8 cellular contexts compared by ENCODE assay signal in genomic region chr6:44224154-44224977, GRCh38. TPM values are rescaled to one million over a fixed set of nuclear protein-coding genes. Genes with fewer than 3 reads are reported as not detected.
DNase-seq lines count a peak whose midpoint lies in the region; ATAC-seq and TF ChIP-seq lines count a peak whose summit lies in the region.

No MANE protein-coding gene starts in this region.

- no peaks in the 10 kb centered on the region for H3K36me3 Mint-ChIP-seq in activated CD8-positive, alpha-beta memory T cell treated with anti-CD3 and anti-CD28 coated beads, Interleukin-2, amount 10 ng/mL, durations not matched to agents 7 days and 5 days
- H3K36me3 Mint-ChIP-seq in IgD-negative memory B cell, result no peaks in the 10 kb centered on the region
- H3K36me3 Mint-ChIP-seq in activated T-helper 2 cell treated with anti-CD3 and anti-CD28 coated beads, Interferon-gamma antibody, Interleukin-2, Interleukin-4, amounts not matched to agents 10 μg/mL and 5 μg/mL and 100 μg/mL, durations not matched to agents 14 hours and 24 hours and 36 hours (ENCODE audit: low read depth), result peaks cover 27% of the 10 kb centered on the region
- peaks cover 5 to 16% of the 10 kb centered on the region in 2 donors for H3K36me3 Mint-ChIP-seq in stimulated activated naive B cell treated with anti-CD40 and anti-IgM and Interleukin-4, amounts not matched to agents 10 μg/mL and 1 μg/mL and 100 μg/mL, for 72 hours

- H3K79me2 ChIP-seq in hepatocyte, result peaks cover 8% of the 10 kb centered on the region

- H3K4me2 ChIP-seq in hepatocyte, result peak overlapping the region; percentile 100

- no peaks in the 10 kb centered on the region for H3K27me3 ChIP-seq in hepatocyte

- DNase-seq in activated CD8-positive, alpha-beta memory T cell treated with anti-CD3 and anti-CD28 coated beads, Interleukin-2, amount 10 ng/mL, durations not matched to agents 7 days and 5 days, result no peak
- DNase-seq in activated CD8-positive, alpha-beta memory T cell treated with anti-CD3 and anti-CD28 coated beads for 24 hours, result no peak
- DNase-seq in activated T-helper 2 cell treated with anti-CD3 and anti-CD28 coated beads, Interferon-gamma antibody, Interleukin-2, Interleukin-4, amounts not matched to agents 10 μg/mL and 5 μg/mL and 100 μg/mL, durations not matched to agents 14 hours and 24 hours and 36 hours (ENCODE audit: low spot score), result no peak
- DNase-seq in hepatocyte (ENCODE audit: low spot score), result no peak
- no peak for DNase-seq in stimulated activated naive B cell treated with anti-CD40 and anti-IgM and Interleukin-4, amounts not matched to agents 10 μg/mL and 1 μg/mL and 100 μg/mL, for 72 hours

- peak overlapping the region; percentile 77 for H3K4me3 Mint-ChIP-seq in activated CD8-positive, alpha-beta memory T cell treated with anti-CD3 and anti-CD28 coated beads, Interleukin-2, amount 10 ng/mL, durations not matched to agents 7 days and 5 days
- H3K4me3 Mint-ChIP-seq in IgD-negative memory B cell, result peak overlapping the region; percentile 80 to 93 (median 86)
- H3K4me3 Mint-ChIP-seq in activated T-helper 2 cell treated with anti-CD3 and anti-CD28 coated beads, Interferon-gamma antibody, Interleukin-2, Interleukin-4, amounts not matched to agents 10 μg/mL and 5 μg/mL and 100 μg/mL, durations not matched to agents 14 hours and 24 hours and 36 hours (ENCODE audit: low read depth), result peak overlapping the region; percentile 88
- peak overlapping the region; percentile 81 to 84 for H3K4me3 Mint-ChIP-seq in stimulated activated naive B cell treated with anti-CD40 and anti-IgM and Interleukin-4, amounts not matched to agents 10 μg/mL and 1 μg/mL and 100 μg/mL, for 72 hours

- H4K20me1 ChIP-seq in hepatocyte (ENCODE audit: insufficient read depth, poor library complexity, severe bottlenecking), result no peaks in the 10 kb centered on the region

- 22% methylated on average over 6 of the region's 6 CpGs for WGBS in hepatocyte (ENCODE audit: low lambda C conversion rate, missing lambda C conversion rate)

- TF ChIP-seq CTCF in hepatocyte (IDR thresholded peaks at IDR 0.05; ENCODE audit: poor library complexity), result no peak

- no peaks in the 10 kb centered on the region for H3K36me3 ChIP-seq in hepatocyte (replicated peaks; ENCODE audit: insufficient read depth, low read depth)

- intact Hi-C loops in activated T-helper 2 cell treated with anti-CD3 and anti-CD28 coated beads, Interferon-gamma antibody, Interleukin-2, Interleukin-4, amounts not matched to agents 10 μg/mL and 5 μg/mL and 100 μg/mL, durations not matched to agents 14 hours and 24 hours and 36 hours (cut with micrococcal nuclease), result loop anchor here (1.0 kb wide), 3 partner anchors 9 to 22 kb away; no protein-coding TSS in a partner anchor

- H3K27ac Mint-ChIP-seq in activated CD8-positive, alpha-beta memory T cell treated with anti-CD3 and anti-CD28 coated beads, Interleukin-2, amount 10 ng/mL, durations not matched to agents 7 days and 5 days, result peak overlapping the region; percentile 71
- H3K27ac Mint-ChIP-seq in IgD-negative memory B cell, result peak overlapping the region in 1 of 3 donors; percentile 22
- peak overlapping the region; percentile 77 for H3K27ac Mint-ChIP-seq in activated T-helper 2 cell treated with anti-CD3 and anti-CD28 coated beads, Interferon-gamma antibody, Interleukin-2, Interleukin-4, amounts not matched to agents 10 μg/mL and 5 μg/mL and 100 μg/mL, durations not matched to agents 14 hours and 24 hours and 36 hours
- H3K27ac Mint-ChIP-seq in stimulated activated naive B cell treated with anti-CD40 and anti-IgM and Interleukin-4, amounts not matched to agents 10 μg/mL and 1 μg/mL and 100 μg/mL, for 72 hours, result peak overlapping the region; percentile 37

- peaks cover 34% of the 10 kb centered on the region for H3K4me1 Mint-ChIP-seq in activated CD8-positive, alpha-beta memory T cell treated with anti-CD3 and anti-CD28 coated beads, Interleukin-2, amount 10 ng/mL, durations not matched to agents 7 days and 5 days
- peaks cover 0 to 19% (median 13%) of the 10 kb centered on the region in 3 donors for H3K4me1 Mint-ChIP-seq in IgD-negative memory B cell
- peaks cover 34% of the 10 kb centered on the region for H3K4me1 Mint-ChIP-seq in activated T-helper 2 cell treated with anti-CD3 and anti-CD28 coated beads, Interferon-gamma antibody, Interleukin-2, Interleukin-4, amounts not matched to agents 10 μg/mL and 5 μg/mL and 100 μg/mL, durations not matched to agents 14 hours and 24 hours and 36 hours (ENCODE audit: low read depth)
- H3K4me1 Mint-ChIP-seq in stimulated activated naive B cell treated with anti-CD40 and anti-IgM and Interleukin-4, amounts not matched to agents 10 μg/mL and 1 μg/mL and 100 μg/mL, for 72 hours, result peaks cover 40 to 60% of the 10 kb centered on the region in 2 donors

- ATAC-seq in activated CD8-positive, alpha-beta memory T cell treated with anti-CD3 and anti-CD28 coated beads, Interleukin-2, amount 10 ng/mL, durations not matched to agents 7 days and 5 days, result peak; percentile 5
- peak; percentile 23 to 25 for ATAC-seq in stimulated activated naive B cell treated with anti-CD40 and anti-IgM and Interleukin-4, amounts not matched to agents 10 μg/mL and 1 μg/mL and 100 μg/mL, for 72 hours (replicated peaks)
- ATAC-seq in HG02623 (IDR thresholded peaks at IDR 0.05; ENCODE audit: unreplicated experiment) (no peak), GM18907 (IDR thresholded peaks at IDR 0.05; ENCODE audit: unreplicated experiment) (no peak)

- H3K4me3 ChIP-seq in hepatocyte, result peak overlapping the region; percentile 82

- H3K27ac ChIP-seq in hepatocyte, result no peak overlapping the region

- no peaks in the 10 kb centered on the region for H3K9me2 ChIP-seq in hepatocyte (replicated peaks; ENCODE audit: insufficient read depth)

- no peaks in the 10 kb centered on the region for H3K9me3 ChIP-seq in hepatocyte (ENCODE audit: low read depth)

- peaks cover 47% of the 10 kb centered on the region for H3K4me1 ChIP-seq in hepatocyte (ENCODE audit: insufficient read depth)

- no peaks in the 10 kb centered on the region for H3K27me3 Mint-ChIP-seq in activated CD8-positive, alpha-beta memory T cell treated with anti-CD3 and anti-CD28 coated beads, Interleukin-2, amount 10 ng/mL, durations not matched to agents 7 days and 5 days
- peaks cover 3% of the 10 kb centered on the region for H3K27me3 Mint-ChIP-seq in IgD-negative memory B cell
- no peaks in the 10 kb centered on the region for H3K27me3 Mint-ChIP-seq in activated T-helper 2 cell treated with anti-CD3 and anti-CD28 coated beads, Interferon-gamma antibody, Interleukin-2, Interleukin-4, amounts not matched to agents 10 μg/mL and 5 μg/mL and 100 μg/mL, durations not matched to agents 14 hours and 24 hours and 36 hours (ENCODE audit: low read depth)
- H3K27me3 Mint-ChIP-seq in stimulated activated naive B cell treated with anti-CD40 and anti-IgM and Interleukin-4, amounts not matched to agents 10 μg/mL and 1 μg/mL and 100 μg/mL, for 72 hours, result peaks cover 0 to 2% of the 10 kb centered on the region in 2 donors

- CTCF ChIA-PET in activated CD8-positive, alpha-beta memory T cell treated with anti-CD3 and anti-CD28 coated beads, Interleukin-2, amount 10 ng/mL, durations not matched to agents 7 days and 5 days (lab: Charles Lee), result interaction anchor here (0.7 to 6.8 kb wide), 12 partner anchors 11 to 128 kb away, joined by 3 to 88 read pairs (median 4); partner anchors contain the start of genes HSP90AB1 and SLC35B2

- H3K9me3 Mint-ChIP-seq in activated CD8-positive, alpha-beta memory T cell treated with anti-CD3 and anti-CD28 coated beads, Interleukin-2, amount 10 ng/mL, durations not matched to agents 7 days and 5 days (ENCODE audit: low read depth), result no peaks in the 10 kb centered on the region
- H3K9me3 Mint-ChIP-seq in IgD-negative memory B cell, result no peaks in the 10 kb centered on the region
- no peaks in the 10 kb centered on the region for H3K9me3 Mint-ChIP-seq in activated T-helper 2 cell treated with anti-CD3 and anti-CD28 coated beads, Interferon-gamma antibody, Interleukin-2, Interleukin-4, amounts not matched to agents 10 μg/mL and 5 μg/mL and 100 μg/mL, durations not matched to agents 14 hours and 24 hours and 36 hours
- no peaks in the 10 kb centered on the region for H3K9me3 Mint-ChIP-seq in stimulated activated naive B cell treated with anti-CD40 and anti-IgM and Interleukin-4, amounts not matched to agents 10 μg/mL and 1 μg/mL and 100 μg/mL, for 72 hours

- no peak overlapping the region for H2AFZ ChIP-seq in hepatocyte

RNA-seq across cellular contexts. Expression of gene SLC29A1, which starts 1.0 kb away (rescaled TPM):
- 10 to 100 TPM; 39.8 to 49.9 TPM for total RNA-seq in activated CD8-positive, alpha-beta memory T cell treated with anti-CD3 and anti-CD28 coated beads, Interleukin-2, amount 10 ng/mL, durations not matched to agents 7 days and 5 days
- polyA plus RNA-seq in IgD-negative memory B cell, result 5.4 TPM
- 125 and 134 TPM in 2 replicates for total RNA-seq in activated T-helper 2 cell treated with anti-CD3 and anti-CD28 coated beads, Interferon-gamma antibody, Interleukin-2, Interleukin-4, amounts not matched to agents 10 μg/mL and 5 μg/mL and 100 μg/mL, durations not matched to agents 14 hours and 24 hours and 36 hours
- total RNA-seq in hepatocyte, result 23.3 and 32.4 TPM in 2 replicates
- 28.5 and 30.8 TPM in 2 replicates for polyA plus RNA-seq in hepatocyte

RNA-seq across cellular contexts. Expression of gene MYMX, which starts 7.6 kb away (rescaled TPM):
- not detected for total RNA-seq in activated CD8-positive, alpha-beta memory T cell treated with anti-CD3 and anti-CD28 coated beads, Interleukin-2, amount 10 ng/mL, durations not matched to agents 7 days and 5 days
- polyA plus RNA-seq in IgD-negative memory B cell (not detected), hepatocyte (2.0 TPM in 1 of 2 replicates, not detected in the other)
- total RNA-seq in activated T-helper 2 cell treated with anti-CD3 and anti-CD28 coated beads, Interferon-gamma antibody, Interleukin-2, Interleukin-4, amounts not matched to agents 10 μg/mL and 5 μg/mL and 100 μg/mL, durations not matched to agents 14 hours and 24 hours and 36 hours, result not detected in 2 replicates
- total RNA-seq in hepatocyte, result not detected in 2 replicates

RNA-seq across cellular contexts. Expression of gene HSP90AB1, which starts 22.5 kb away (rescaled TPM):
- total RNA-seq in activated CD8-positive, alpha-beta memory T cell treated with anti-CD3 and anti-CD28 coated beads, Interleukin-2, amount 10 ng/mL, durations not matched to agents 7 days and 5 days, result 1,000 to 10,000 TPM in 1 of 2 experiments, 100 to 1,000 TPM in 1; 734 to 1,112 TPM
- 435 TPM for polyA plus RNA-seq in IgD-negative memory B cell
- 2,402 and 2,404 TPM in 2 replicates for total RNA-seq in activated T-helper 2 cell treated with anti-CD3 and anti-CD28 coated beads, Interferon-gamma antibody, Interleukin-2, Interleukin-4, amounts not matched to agents 10 μg/mL and 5 μg/mL and 100 μg/mL, durations not matched to agents 14 hours and 24 hours and 36 hours
- 884 and 891 TPM in 2 replicates for total RNA-seq in hepatocyte
- polyA plus RNA-seq in hepatocyte, result 422 and 440 TPM in 2 replicates

RNA-seq across cellular contexts. Expression of gene SLC35B2, which starts 33.0 kb away (rescaled TPM):
- 10 to 100 TPM; 28.0 to 39.6 TPM for total RNA-seq in activated CD8-positive, alpha-beta memory T cell treated with anti-CD3 and anti-CD28 coated beads, Interleukin-2, amount 10 ng/mL, durations not matched to agents 7 days and 5 days
- polyA plus RNA-seq in IgD-negative memory B cell (42.6 TPM), hepatocyte (92.9 and 104 TPM in 2 replicates)
- total RNA-seq in activated T-helper 2 cell treated with anti-CD3 and anti-CD28 coated beads, Interferon-gamma antibody, Interleukin-2, Interleukin-4, amounts not matched to agents 10 μg/mL and 5 μg/mL and 100 μg/mL, durations not matched to agents 14 hours and 24 hours and 36 hours, result 27.6 and 29.6 TPM in 2 replicates
- 73.0 and 74.1 TPM in 2 replicates for total RNA-seq in hepatocyte

RNA-seq across cellular contexts. Expression of gene NFKBIE, which starts 41.0 kb away (rescaled TPM):
- total RNA-seq in activated CD8-positive, alpha-beta memory T cell treated with anti-CD3 and anti-CD28 coated beads, Interleukin-2, amount 10 ng/mL, durations not matched to agents 7 days and 5 days, result 10 to 100 TPM; 24.5 to 37.7 TPM
- polyA plus RNA-seq in IgD-negative memory B cell, result 23.5 TPM
- total RNA-seq in activated T-helper 2 cell treated with anti-CD3 and anti-CD28 coated beads, Interferon-gamma antibody, Interleukin-2, Interleukin-4, amounts not matched to agents 10 μg/mL and 5 μg/mL and 100 μg/mL, durations not matched to agents 14 hours and 24 hours and 36 hours, result 23.8 and 25.1 TPM in 2 replicates
- 13.2 and 16.7 TPM in 2 replicates for total RNA-seq in hepatocyte
- 9.6 and 14.0 TPM in 2 replicates for polyA plus RNA-seq in hepatocyte

Comparison
In these comparisons a context has a peak if more than half of its experiments do, and no peak if none do; other contexts are left out.
1. ATAC-seq: peak in activated CD8-positive, alpha-beta memory T cell treated with anti-CD3 and anti-CD28 coated beads, Interleukin-2, amount 10 ng/mL, durations not matched to agents 7 days and 5 days (single experiment) and stimulated activated naive B cell treated with anti-CD40 and anti-IgM and Interleukin-4, amounts not matched to agents 10 μg/mL and 1 μg/mL and 100 μg/mL, for 72 hours (2 of 2); none in HG02623 (single experiment) and GM18907 (single experiment).
2. Peak in every context shown above with its lines, with median percentiles within 50 percentile points of each other: H3K4me3 Mint-ChIP-seq.